ENCODE assay signal across 13 cellular contexts in genomic region chr10:58326967-58327381, GRCh38. TPM values are rescaled to one million over a fixed set of nuclear protein-coding genes. Genes with fewer than 3 reads are reported as not detected.
DNase-seq lines count a peak whose midpoint lies in the region; ATAC-seq and TF ChIP-seq lines count a peak whose summit lies in the region.
"Had no signal": no experiment of that assay in that cellular context is flagged by ENCODE, and none has a peak within 500 bp of the region (broad histone marks: within the 10 kb centered on the region; RNA-seq: fewer than 3 reads in every experiment).

No MANE protein-coding gene starts in this region.

- 37% methylated on average over 8 of the region's 25 CpGs for WGBS in suprapubic skin

- no peaks in the 10 kb centered on the region for H3K36me3 Mint-ChIP-seq in HFFc6 (ENCODE audit: low read depth)

- no peaks in the 10 kb centered on the region for H3K9me3 ChIP-seq in suprapubic skin

- H3K4me3 ChIP-seq in epithelial cell of proximal tubule (ENCODE audit: low read depth, low read length), result peak overlapping the region; percentile 42
- peak overlapping the region; percentile 16 for H3K4me3 ChIP-seq in kidney epithelial cell (ENCODE audit: low read depth, low read length)
- peak overlapping the region; percentile 33 for H3K4me3 ChIP-seq in suprapubic skin

- TF ChIP-seq CTCF in HFFc6 (IDR thresholded peaks at IDR 0.05) (no peak), epithelial cell of proximal tubule (conservative IDR thresholded peaks at IDR 0.05; ENCODE audit: low read depth, low read length) (no peak), kidney epithelial cell (IDR thresholded peaks at IDR 0.05; ENCODE audit: insufficient read depth, low read length, poor library complexity, severe bottlenecking) (no peak), suprapubic skin (IDR thresholded peaks at IDR 0.05) (no peak)

- TF ChIP-seq POLR2A in suprapubic skin (IDR thresholded peaks at IDR 0.05), result no peak

- peaks cover 4% of the 10 kb centered on the region for H3K4me1 ChIP-seq in suprapubic skin

- no peaks in the 10 kb centered on the region for H3K9me3 Mint-ChIP-seq in HFFc6

- no peak for ATAC-seq in HG03378 (IDR thresholded peaks at IDR 0.05; ENCODE audit: unreplicated experiment)
- ATAC-seq: Panc1 had no signal

- H3K27me3 ChIP-seq in kidney epithelial cell (ENCODE audit: control insufficient read depth, insufficient read depth, low read length) (no peaks in the 10 kb centered on the region), suprapubic skin (no peaks in the 10 kb centered on the region)

- peaks cover 20% of the 10 kb centered on the region for H3K4me1 Mint-ChIP-seq in HFFc6 (ENCODE audit: low read depth)

- peaks cover 10% of the 10 kb centered on the region for H3K27me3 Mint-ChIP-seq in HFFc6 (ENCODE audit: insufficient read depth)

- peak; percentile 39 for DNase-seq in HFFc6
- DNase-seq in epithelial cell of proximal tubule (ENCODE audit: low read depth), result no peak
- DNase-seq in kidney epithelial cell (ENCODE audit: low read depth), result no peak
- DNase-seq in suprapubic skin (ENCODE audit: low spot score in 2 of 2), result peak; percentile 72 to 81
- no peak for DNase-seq in stimulated activated CD4-positive, alpha-beta T cell treated with anti-CD3 and anti-CD28 coated beads, Interleukin-2, amount 100 ng/mL, for 24 hours
- no peak for DNase-seq in DMS79 treated with DMSO at 0.1 percent for 48 hours (lab: John Stamatoyannopoulos, UW)
- DNase-seq in effector CD4-positive, alpha-beta T cell, result no peak
- DNase-seq: KBM-7, kidney glomerular epithelial cell, NCI-H2107, WERI-Rb-1 had no signal

- H3K27ac ChIP-seq in suprapubic skin, result no peak overlapping the region
- H3K27ac ChIP-seq: WERI-Rb-1 had no signal

- H3K4me3 Mint-ChIP-seq in HFFc6, result peak overlapping the region; percentile 33

- H3K36me3 ChIP-seq in kidney epithelial cell (ENCODE audit: control insufficient read depth, insufficient read depth, low read length) (no peaks in the 10 kb centered on the region), suprapubic skin (no peaks in the 10 kb centered on the region)
- H3K36me3 ChIP-seq: WERI-Rb-1 had no signal

- no peak for TF ChIP-seq EP300 in suprapubic skin (IDR thresholded peaks at IDR 0.05)

- H3K27ac Mint-ChIP-seq in HFFc6, result no peak overlapping the region

RNA-seq across cellular contexts. Expression of gene UBE2D1, which starts 7.8 kb away (rescaled TPM):
- 10 to 100 TPM in 4 of 6 experiments, 1 to 10 TPM in 2; 8.1 to 11.3 (median 10.1) TPM for total RNA-seq in HFFc6 (2021; fragmentation: NEBNext Ultra II Directional; extraction: Animal tissue kit (Norgen Biotek cat#: 25700))
- total RNA-seq in epithelial cell of proximal tubule (14.5 and 15.6 TPM in 2 replicates), kidney epithelial cell (24.1 and 27.6 TPM in 2 replicates), suprapubic skin (10 to 100 TPM in 2 of 4 donors, 1 to 10 TPM in 2; 8.3 to 11.5 (median 9.6) TPM)

RNA-seq across cellular contexts. Expression of gene CISD1, which starts 58.0 kb away (rescaled TPM):
- total RNA-seq in HFFc6 (2021; fragmentation: NEBNext Ultra II Directional; extraction: Animal tissue kit (Norgen Biotek cat#: 25700)), result 10 to 100 TPM; 36.6 to 55.3 (median 43.8) TPM
- 53.8 and 66.4 TPM in 2 replicates for total RNA-seq in epithelial cell of proximal tubule
- total RNA-seq in kidney epithelial cell, result 10.1 and 17.0 TPM in 2 replicates
- 10 to 100 TPM; 12.6 to 22.7 (median 18.2) TPM for total RNA-seq in suprapubic skin

RNA-seq across cellular contexts. Expression of gene TFAM, which starts 58.2 kb away (rescaled TPM):
- 10 to 100 TPM; 21.4 to 27.1 (median 26.0) TPM for total RNA-seq in HFFc6 (2021; fragmentation: NEBNext Ultra II Directional; extraction: Animal tissue kit (Norgen Biotek cat#: 25700))
- 43.4 and 44.9 TPM in 2 replicates for total RNA-seq in epithelial cell of proximal tubule
- 32.4 and 36.4 TPM in 2 replicates for total RNA-seq in kidney epithelial cell
- total RNA-seq in suprapubic skin, result 10 to 100 TPM; 16.6 to 22.9 (median 19.8) TPM

RNA-seq across cellular contexts. Expression of gene IPMK, which starts 59.3 kb away (rescaled TPM):
- 1 to 10 TPM; 3.3 to 3.8 (median 3.5) TPM for total RNA-seq in HFFc6 (2021; fragmentation: NEBNext Ultra II Directional; extraction: Animal tissue kit (Norgen Biotek cat#: 25700))
- total RNA-seq in epithelial cell of proximal tubule, result 6.1 and 6.2 TPM in 2 replicates
- 5.1 and 5.6 TPM in 2 replicates for total RNA-seq in kidney epithelial cell
- 10 to 100 TPM; 11.2 to 16.6 (median 14.3) TPM for total RNA-seq in suprapubic skin

Comparison
In these comparisons a context has a peak if more than half of its experiments do, and no peak if none do; other contexts are left out.
1. DNase-seq: peak in HFFc6 (single experiment) and suprapubic skin (2 of 2); none in epithelial cell of proximal tubule (single experiment), kidney epithelial cell (single experiment), stimulated activated CD4-positive, alpha-beta T cell treated with anti-CD3 and anti-CD28 coated beads, Interleukin-2, amount 100 ng/mL, for 24 hours (0 of 2), DMS79 treated with DMSO at 0.1 percent for 48 hours (single experiment) and effector CD4-positive, alpha-beta T cell (single experiment).
2. Peak in every context shown above with its lines, with median percentiles within 50 percentile points of each other: H3K4me3 ChIP-seq.